12 cellular contexts compared by ENCODE assay signal in genomic region chr1:92076363-92076762, GRCh38. TPM values are rescaled to one million over a fixed set of nuclear protein-coding genes. Genes with fewer than 3 reads are reported as not detected.
"Had no signal": no experiment of that assay in that cellular context is flagged by ENCODE, and none has a peak within 500 bp of the region (broad histone marks: within the 10 kb centered on the region; RNA-seq: fewer than 3 reads in every experiment).

No MANE protein-coding gene starts in this region.

- DNase-seq: GM23248, GOT3, H7, H9, HCEC 1CT, HFFc6 had no signal

- H3K9ac ChIP-seq: GM23248 had no signal

- ATAC-seq: GM23338, HCT116 had no signal

- H3K9me3 ChIP-seq: HAP-1 had no signal

- H2AFZ ChIP-seq: GM23248, GM23338 had no signal

- H3K36me3 ChIP-seq: HAP-1 had no signal

- H3K4me2 ChIP-seq: GM23338 had no signal

- H3K9me3 Mint-ChIP-seq: GM23338, HFFc6 had no signal

- FAIRE-seq: H1, H54 had no signal

- H3K27ac ChIP-seq: GM23248 had no signal

- H3K4me3 Mint-ChIP-seq: GM23338, H9, HFFc6 had no signal

- H3K27ac Mint-ChIP-seq: GM23338, H9, HFFc6 had no signal

- H3K4me1 ChIP-seq: HAP-1 had no signal

- H3K4me3 ChIP-seq: GM23248, GM23338, HAP-1 had no signal

RNA-seq across cellular contexts. Expression of gene SETSIP, which starts 1.2 kb away (rescaled TPM):
- total RNA-seq: GM23248, H1, H4, H7, HFFc6 had no signal
- polyA plus RNA-seq: GM23248 had no signal

RNA-seq across cellular contexts. Expression of gene EPHX4, which starts 46.6 kb away (rescaled TPM):
- total RNA-seq: GM23248, GM23338 had no signal
- polyA plus RNA-seq: GM23248 had no signal
